ENCODE assay signal across 34 cellular contexts in genomic region chr3:47874913-47875312, GRCh38.
DNase-seq lines count a peak whose midpoint lies in the region; ATAC-seq, FAIRE-seq and TF ChIP-seq lines count a peak whose summit lies in the region.
"Had no signal": no experiment of that assay in that cellular context is flagged by ENCODE, and none has a peak within 500 bp of the region (broad histone marks: within the 10 kb centered on the region; RNA-seq: fewer than 3 reads in every experiment).

No MANE protein-coding gene starts in this region.

- H3K4me1 Mint-ChIP-seq in WTC11, result peaks cover 9% of the 10 kb centered on the region

- H3K36me3 ChIP-seq in esophagus squamous epithelium (peaks cover 22 to 70% (median 25%) of the 10 kb centered on the region in 3 donors), pancreas (peaks cover 0 to 21% (median 21%) of the 10 kb centered on the region in 3 donors), PC-3 (ENCODE audit: low read depth, low read length) (peaks cover 33% of the 10 kb centered on the region; the same call in 1 of the 2 replicates)

- H3K36me3 Mint-ChIP-seq in WTC11, result peaks cover 39% of the 10 kb centered on the region
- H3K36me3 Mint-ChIP-seq: natural killer cell had no signal

- H3K27me3 Mint-ChIP-seq in WTC11 (ENCODE audit: low read depth), result no peaks in the 10 kb centered on the region
- H3K27me3 Mint-ChIP-seq: stimulated activated memory B cell treated with anti-CD40 and anti-IgM and Interleukin-4, amounts not matched to agents 10 μg/mL and 1 μg/mL and 100 μg/mL, for 72 hours had no signal

- no peak for TF ChIP-seq POLR2A in esophagus squamous epithelium (IDR thresholded peaks at IDR 0.05)

- no peaks in the 10 kb centered on the region for H3K79me2 ChIP-seq in PC-3 (ENCODE audit: low read length)
- H3K79me2 ChIP-seq: parathyroid adenoma had no signal

- ATAC-seq in WTC11, result no peak
- ATAC-seq in pancreas, result peak in 3 of 4 donors; percentile 24 to 58 (median 47)
- no peak for ATAC-seq in HG02623 (IDR thresholded peaks at IDR 0.05; ENCODE audit: unreplicated experiment)
- no peak for ATAC-seq in PC-3
- no peak for ATAC-seq in HG03159 (IDR thresholded peaks at IDR 0.05; ENCODE audit: unreplicated experiment)
- no peak for ATAC-seq in GM19395 (IDR thresholded peaks at IDR 0.05; ENCODE audit: unreplicated experiment)
- ATAC-seq: gastroesophageal sphincter; natural killer cell; Panc1; stimulated activated memory B cell treated with anti-CD40 and anti-IgM and Interleukin-4, amounts not matched to agents 10 μg/mL and 1 μg/mL and 100 μg/mL, for 72 hours had no signal

- H3K9ac ChIP-seq in PC-3 (ENCODE audit: low read length), result no peak overlapping the region
- H3K9ac ChIP-seq: parathyroid adenoma had no signal

- H3K9me3 ChIP-seq in esophagus squamous epithelium (no peaks in the 10 kb centered on the region), pancreas (no peaks in the 10 kb centered on the region), PC-3 (ENCODE audit: low read length) (no peaks in the 10 kb centered on the region)
- H3K9me3 ChIP-seq: adrenal gland, Caco-2, gastroesophageal sphincter, sigmoid colon, thoracic aorta had no signal

- H3K27ac Mint-ChIP-seq in WTC11, result peak overlapping the region; percentile 73
- H3K27ac Mint-ChIP-seq: immature natural killer cell; natural killer cell; stimulated activated memory B cell treated with anti-CD40 and anti-IgM and Interleukin-4, amounts not matched to agents 10 μg/mL and 1 μg/mL and 100 μg/mL, for 72 hours had no signal

- DNase-seq in HPDE6-E6E7 (ENCODE audit: extremely low spot score) (peak; percentile 10), WTC11 (ENCODE audit: low spot score) (no peak), esophagus squamous epithelium (lab: John Stamatoyannopoulos, UW) (no peak), pancreas (no peak), PC-3 (no peak)
- DNase-seq: activated CD4-positive, alpha-beta T cell treated with anti-CD3 and anti-CD28 coated beads, Interleukin-2, amount 50 U/mL, for 1 hour; activated naive CD4-positive, alpha-beta T cell treated with Interleukin-2 at 50 U/mL for 16 hours; activated T-cell treated with anti-CD3 and anti-CD28 coated beads, Interleukin-2, amount 50 U/mL, for 48 hours; brain microvascular endothelial cell; C1 segment of cervical spinal cord; Caco-2; DMS79; effector CD8-positive, alpha-beta T cell; hypothalamus; immature natural killer cell; natural killer cell; NCI-H1092 treated with DMSO at 0.1 percent for 48 hours; NCI-H1930; NCI-H526; sigmoid colon; stimulated activated CD4-positive, alpha-beta T cell treated with anti-CD3 and anti-CD28 coated beads, Interleukin-4, amount 100 ng/mL, for 4 hours; SW 1271; T-helper 9 cell had no signal

- no peak overlapping the region for H2AFZ ChIP-seq in PC-3 (ENCODE audit: low read length)
- H2AFZ ChIP-seq: parathyroid adenoma had no signal

- no peak for TF ChIP-seq CTCF in WTC11 (IDR thresholded peaks at IDR 0.05)
- no peak for TF ChIP-seq CTCF in esophagus squamous epithelium (IDR thresholded peaks at IDR 0.05)
- no peak for TF ChIP-seq CTCF in pancreas (IDR thresholded peaks at IDR 0.05)
- TF ChIP-seq CTCF in PC-3 (conservative IDR thresholded peaks at IDR 0.05; ENCODE audit: low read depth, low read length), result no peak

- no peaks in the 10 kb centered on the region for H3K9me3 Mint-ChIP-seq in WTC11
- H3K9me3 Mint-ChIP-seq: immature natural killer cell; natural killer cell; stimulated activated memory B cell treated with anti-CD40 and anti-IgM and Interleukin-4, amounts not matched to agents 10 μg/mL and 1 μg/mL and 100 μg/mL, for 72 hours had no signal

- H3K9me2 ChIP-seq in PC-3 (replicated peaks; ENCODE audit: low read length), result no peaks in the 10 kb centered on the region

- peak overlapping the region in 3 of 4 donors; percentile 47 to 72 (median 63) for H3K27ac ChIP-seq in esophagus squamous epithelium
- H3K27ac ChIP-seq in pancreas, result peak overlapping the region in 1 of 4 donors; percentile 12
- H3K27ac ChIP-seq in PC-3 (ENCODE audit: low read length), result no peak overlapping the region
- H3K27ac ChIP-seq: adrenal gland, brain microvascular endothelial cell, gastroesophageal sphincter, HL-60, parathyroid adenoma, thoracic aorta had no signal

- H3F3A ChIP-seq in PC-3 (ENCODE audit: low read length, unreplicated experiment), result no peaks in the 10 kb centered on the region

- no peaks in the 10 kb centered on the region for H4K20me1 ChIP-seq in PC-3 (ENCODE audit: low read length)

- no peak for FAIRE-seq in pancreas (lab: Jason Lieb, UNC)
- FAIRE-seq: colon had no signal

- 64% methylated on average over 1 of the region's 1 CpG for WGBS in esophagus squamous epithelium, 2 donors
- WGBS in pancreas, 2 donors, result 11 to 14% methylated on average over 1 of the region's 1 CpG

- H3K27me3 ChIP-seq in esophagus squamous epithelium (no peaks in the 10 kb centered on the region), pancreas (no peaks in the 10 kb centered on the region), PC-3 (ENCODE audit: low read length) (no peaks in the 10 kb centered on the region)
- H3K27me3 ChIP-seq: adrenal gland, brain microvascular endothelial cell, gastroesophageal sphincter, sigmoid colon had no signal

- no peak overlapping the region for H3K4me2 ChIP-seq in PC-3 (ENCODE audit: low read length)

- BruUV-seq in PC-3 (replicated peaks; lab: Mats Ljungman, UMichigan), result no TSS peak

- CTCF ChIA-PET in WTC11 (lab: Charles Lee) (interaction anchor here (1.5 to 2.6 kb wide), 3 partner anchors 37 to 277 kb away, joined by 6 to 9 read pairs (median 9); no protein-coding TSS in a partner anchor), PC-3 (lab: Charles Lee) (no interaction called here)

- H3K4me1 ChIP-seq in esophagus squamous epithelium (peaks cover 6 to 41% (median 9%) of the 10 kb centered on the region in 3 donors), pancreas (peaks cover 0 to 6% (median 0%) of the 10 kb centered on the region in 3 donors), PC-3 (ENCODE audit: insufficient read depth, low read length) (no peaks in the 10 kb centered on the region)
- H3K4me1 ChIP-seq: adrenal gland, Caco-2, parathyroid adenoma had no signal

- H3K4me3 ChIP-seq in esophagus squamous epithelium (no peak overlapping the region), pancreas (no peak overlapping the region), PC-3 (ENCODE audit: low read length) (no peak overlapping the region)
- H3K4me3 ChIP-seq: adrenal gland, gastroesophageal sphincter, sigmoid colon, thoracic aorta had no signal

- intact Hi-C loops in esophagus squamous epithelium (cut with DNase I), result no loop called here
- intact Hi-C loops in pancreas (cut with DNase I), result no loop called here
- intact Hi-C loops in PC-3 (cut with micrococcal nuclease), result no loop called here

- H3K4me3 Mint-ChIP-seq in WTC11, result no peak overlapping the region
- H3K4me3 Mint-ChIP-seq: immature natural killer cell; natural killer cell; stimulated activated memory B cell treated with anti-CD40 and anti-IgM and Interleukin-4, amounts not matched to agents 10 μg/mL and 1 μg/mL and 100 μg/mL, for 72 hours had no signal

- POLR2A ChIA-PET in WTC11 (lab: Charles Lee), result no interaction called here
- POLR2A ChIA-PET in PC-3 (lab: Charles Lee; ENCODE audit: unreplicated experiment), result no interaction called here

TF ChIP-seq in WTC11, 78 proteins besides CTCF, POLR2A, EP300 and RAD21:
- no peak for TF ChIP-seq NFYB (CRISPR knock-in tag; conservative IDR thresholded peaks at IDR 0.05; ENCODE audit: low read depth)
- no peak for TF ChIP-seq AR (CRISPR knock-in tag; IDR thresholded peaks at IDR 0.05)
- TF ChIP-seq JUN (CRISPR knock-in tag; IDR thresholded peaks at IDR 0.05), result no peak
- no peak for TF ChIP-seq SP1 (CRISPR knock-in tag; conservative IDR thresholded peaks at IDR 0.05)
- TF ChIP-seq GABPB1 (CRISPR knock-in tag; IDR thresholded peaks at IDR 0.05), result no peak
- TF ChIP-seq ZNF423 (CRISPR knock-in tag; IDR thresholded peaks at IDR 0.05), result no peak
TF ChIP-seq in WTC11: peak in this region for 0.

Comparison
In these comparisons a context has a peak if more than half of its experiments do, and no peak if none do; other contexts are left out.
1. ATAC-seq: peak in pancreas (3 of 4); none in WTC11 (single experiment), HG02623 (single experiment), PC-3 (single experiment), HG03159 (single experiment) and GM19395 (single experiment).